22 cellular contexts compared by ENCODE assay signal in the genomic region with DNA sequence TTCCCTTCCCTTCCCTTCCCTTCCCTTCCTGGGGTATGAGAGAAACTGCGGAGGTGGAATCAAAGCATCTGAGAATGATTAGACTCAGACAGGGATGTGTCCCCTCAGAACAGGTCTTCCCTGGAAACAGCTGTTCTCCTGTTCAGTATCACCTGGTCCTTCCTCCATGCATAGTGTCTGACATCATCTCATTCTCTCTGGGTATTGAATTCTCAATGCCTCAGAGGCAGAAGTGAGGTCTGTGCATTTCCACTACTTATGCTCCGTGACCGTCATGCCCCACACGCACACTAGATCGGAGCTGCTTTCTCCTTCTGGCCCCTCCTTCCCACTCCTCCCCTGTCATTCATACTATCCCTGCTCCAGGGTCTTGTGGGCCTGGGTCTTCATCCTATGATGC.
"Had no signal": no experiment of that assay in that cellular context is flagged by ENCODE, and none has a peak within 500 bp of the region (broad histone marks: within the 10 kb centered on the region; RNA-seq: fewer than 3 reads in every experiment).

No MANE protein-coding gene starts in this region.

- H3K9me3 ChIP-seq: SK-N-SH had no signal

- DNase-seq: KBM-7, MV-4-11, NCI-H1048, NCI-H1105, NCI-H1417, NCI-H1436 treated with DMSO at 0.1 percent for 48 hours, NCI-H1694, NCI-H187 treated with DMSO at 0.1 percent for 48 hours, NCI-H2029 treated with DMSO at 0.1 percent for 48 hours, NCI-H2107, NCI-H2171 treated with DMSO at 0.1 percent for 48 hours, NCI-H345, NCI-H524, NCI-H526 treated with DMSO at 0.1 percent for 48 hours, NCI-H82, PC-3, SHP77, SK-N-SH, SW 1271, T-cell had no signal

- ATAC-seq: Panc1, PC-3, T-cell had no signal

- H3K27ac ChIP-seq: RWPE1 had no signal
